10 cellular contexts compared by ENCODE assay signal in genomic region chr12:32264995-32265394, GRCh38.
DNase-seq lines count a peak whose midpoint lies in the region; ATAC-seq and TF ChIP-seq lines count a peak whose summit lies in the region.
"Had no signal": no experiment of that assay in that cellular context is flagged by ENCODE, and none has a peak within 500 bp of the region (broad histone marks: within the 10 kb centered on the region; RNA-seq: fewer than 3 reads in every experiment).

No MANE protein-coding gene starts in this region.

- no peak for TF ChIP-seq CTCF in GM12865 (IDR thresholded peaks at IDR 0.05; ENCODE audit: insufficient read depth, low read depth, low read length, missing control alignments)

- ATAC-seq in HG02571 (IDR thresholded peaks at IDR 0.05; ENCODE audit: unreplicated experiment) = peak; percentile 57

- no peak overlapping the region for H3K4me3 ChIP-seq in GM12865 (ENCODE audit: low read depth, low read length)

- DNase-seq in GM12865 (ENCODE audit: low read depth) (peak; percentile 68), NCI-H524 treated with DMSO at 0.1 percent for 48 hours (lab: John Stamatoyannopoulos, UW) (peak; percentile 95), iris pigment epithelial cell (ENCODE audit: low read depth) (peak; percentile 52), SKM-1 (lab: John Stamatoyannopoulos, UW; ENCODE audit: unreplicated experiment) (no peak), kidney glomerular epithelial cell (lab: John Stamatoyannopoulos, UW) (no peak), hippocampal formation (lab: John Stamatoyannopoulos, UW) (no peak), anterior cingulate cortex (lab: John Stamatoyannopoulos, UW) (no peak)
- DNase-seq: NCI-H446; stimulated activated CD4-positive, alpha-beta T cell treated with anti-CD3 and anti-CD28 coated beads, Interleukin-2, amount 100 ng/mL, for 24 hours had no signal

Comparison
In these comparisons a context has a peak if more than half of its experiments do, and no peak if none do; other contexts are left out.
1. DNase-seq: peak in GM12865 (single experiment), NCI-H524 treated with DMSO at 0.1 percent for 48 hours (single experiment) and iris pigment epithelial cell (single experiment); none in SKM-1 (single experiment), kidney glomerular epithelial cell (single experiment), hippocampal formation (0 of 2) and anterior cingulate cortex (0 of 58).